Comparison of ENCODE assay signal across 22 cellular contexts in the genomic region with DNA sequence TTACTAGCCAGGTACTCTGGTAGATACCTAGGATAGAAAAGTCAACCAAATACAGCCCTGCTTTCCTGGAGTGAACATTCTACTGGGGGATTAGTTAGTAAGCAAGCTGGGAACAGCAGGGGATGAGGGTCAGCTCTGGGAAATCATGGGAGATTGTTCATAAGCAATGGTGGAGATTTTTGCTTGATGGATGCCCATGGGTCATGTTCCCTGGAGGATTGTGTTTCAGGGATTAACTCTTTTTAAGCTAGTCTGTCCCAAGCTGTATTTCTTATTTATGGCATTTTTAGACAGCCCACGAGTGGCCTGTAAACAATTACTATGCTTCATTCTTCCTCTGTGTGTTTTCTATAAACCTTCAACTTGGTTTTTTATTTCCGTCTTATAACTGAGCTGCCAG.
"Had no signal": no experiment of that assay in that cellular context is flagged by ENCODE, and none has a peak within 500 bp of the region (broad histone marks: within the 10 kb centered on the region; RNA-seq: fewer than 3 reads in every experiment).

No MANE protein-coding gene starts in this region.

- H3K9me3 Mint-ChIP-seq: activated naive CD8-positive, alpha-beta T cell treated with anti-CD3 and anti-CD28 coated beads for 36 hours; activated T-helper 17 cell treated with anti-CD3 and anti-CD28 coated beads, Interleukin-2, amount 50 U/mL, for 72 hours; stimulated activated naive CD8-positive, alpha-beta T cell treated with anti-CD3 and anti-CD28 coated beads, Interleukin-15, amount 100 ng/mL, for 72 hours; T-cell had no signal

- H3K27me3 ChIP-seq: cardiac muscle cell, foreskin keratinocyte, right atrium auricular region, suprapubic skin, transverse colon, vagina had no signal

- H3K27me3 Mint-ChIP-seq: activated naive CD8-positive, alpha-beta T cell treated with anti-CD3 and anti-CD28 coated beads for 36 hours; stimulated activated naive CD8-positive, alpha-beta T cell treated with anti-CD3 and anti-CD28 coated beads, Interleukin-15, amount 100 ng/mL, for 72 hours had no signal

- DNase-seq: activated CD4-positive, alpha-beta T cell treated with anti-CD3 and anti-CD28 coated beads, Interleukin-2, amount 50 U/mL, for 4 hours; activated naive CD4-positive, alpha-beta T cell; activated naive CD8-positive, alpha-beta T cell treated with anti-CD3 and anti-CD28 coated beads for 36 hours; amniotic stem cell; foreskin keratinocyte; hippocampal formation; left colon; lower lobe of right lung; midbrain; stimulated activated CD4-positive, alpha-beta T cell treated with anti-CD3 and anti-CD28 coated beads, Interleukin-15, amount 100 ng/mL, for 24 hours; stimulated activated CD4-positive, alpha-beta T cell treated with anti-CD3 and anti-CD28 coated beads, Interleukin-2, amount 100 ng/mL, for 48 hours; stimulated activated naive CD8-positive, alpha-beta T cell treated with anti-CD3 and anti-CD28 coated beads, Interleukin-15, amount 100 ng/mL, for 72 hours; T-cell; transverse colon had no signal

- H3K9me3 ChIP-seq: lower lobe of right lung, prostate gland, right atrium auricular region, suprapubic skin, transverse colon, vagina had no signal

- H3K27ac ChIP-seq: cardiac muscle cell, foreskin keratinocyte, lower lobe of right lung, right atrium auricular region, skin epidermis, suprapubic skin, transverse colon, VCaP had no signal

- H3K4me3 Mint-ChIP-seq: activated naive CD8-positive, alpha-beta T cell treated with anti-CD3 and anti-CD28 coated beads for 36 hours; activated T-helper 17 cell treated with anti-CD3 and anti-CD28 coated beads, Interleukin-2, amount 50 U/mL, for 72 hours; stimulated activated naive CD8-positive, alpha-beta T cell treated with anti-CD3 and anti-CD28 coated beads, Interleukin-15, amount 100 ng/mL, for 72 hours; T-cell had no signal

- H3K27ac Mint-ChIP-seq: activated naive CD8-positive, alpha-beta T cell treated with anti-CD3 and anti-CD28 coated beads for 36 hours; activated T-helper 17 cell treated with anti-CD3 and anti-CD28 coated beads, Interleukin-2, amount 50 U/mL, for 72 hours; stimulated activated naive CD8-positive, alpha-beta T cell treated with anti-CD3 and anti-CD28 coated beads, Interleukin-15, amount 100 ng/mL, for 72 hours; T-cell had no signal

- H3K36me3 ChIP-seq: cardiac muscle cell, lower lobe of right lung, prostate gland, right atrium auricular region, suprapubic skin, transverse colon, vagina had no signal

- H3K36me3 Mint-ChIP-seq: activated naive CD8-positive, alpha-beta T cell treated with anti-CD3 and anti-CD28 coated beads for 36 hours; T-cell had no signal

- H3K4me1 ChIP-seq: foreskin keratinocyte, lower lobe of right lung, prostate gland, right atrium auricular region had no signal

- H3K4me1 Mint-ChIP-seq: activated T-helper 17 cell treated with anti-CD3 and anti-CD28 coated beads, Interleukin-2, amount 50 U/mL, for 72 hours had no signal

- H3K4me3 ChIP-seq: cardiac muscle cell, lower lobe of right lung, prostate gland, right atrium auricular region, skin epidermis, suprapubic skin, transverse colon, vagina had no signal
